8 cellular contexts compared by ENCODE assay signal in genomic region chr2:100422320-100422719, GRCh38. TPM values are rescaled to one million over a fixed set of nuclear protein-coding genes. Genes with fewer than 3 reads are reported as not detected.
DNase-seq lines count a peak whose midpoint lies in the region; ATAC-seq and TF ChIP-seq lines count a peak whose summit lies in the region.

No MANE protein-coding gene starts in this region.

- H4K20me1 ChIP-seq in PC-9 (ENCODE audit: insufficient read depth), result no peaks in the 10 kb centered on the region

- H3K36me3 ChIP-seq in PC-9 (ENCODE audit: low read depth) (no peaks in the 10 kb centered on the region), gastroesophageal sphincter (no peaks in the 10 kb centered on the region), testis (ENCODE audit: low read depth, missing control alignments) (no peaks in the 10 kb centered on the region)

- POLR2A ChIA-PET in PC-9 (lab: Charles Lee; ENCODE audit: unreplicated experiment), result interaction anchor here (0.6 kb wide), 1 partner anchor 38 kb away, joined by 3 read pairs; no protein-coding TSS in a partner anchor

- H3K27me3 ChIP-seq in PC-9 (ENCODE audit: insufficient read depth, low read depth) (peaks cover 50% of the 10 kb centered on the region; the same call in 1 of the 2 replicates), gastroesophageal sphincter (no peaks in the 10 kb centered on the region), testis (no peaks in the 10 kb centered on the region)

- no peaks in the 10 kb centered on the region for H3K9me2 ChIP-seq in PC-9 (ENCODE audit: insufficient read depth)

- CTCF ChIA-PET in PC-9 (lab: Charles Lee), result no interaction called here

- no peaks in the 10 kb centered on the region for H3F3A ChIP-seq in PC-9 (ENCODE audit: insufficient read depth, low read depth)

- intact Hi-C loops in PC-9 (cut with micrococcal nuclease; ENCODE audit: unreplicated experiment), result no loop called here
- intact Hi-C loops in testis (cut with DNase I; ENCODE audit: low total_unique reads), result no loop called here

- H3K4me1 ChIP-seq in PC-9 (replicated peaks; ENCODE audit: insufficient read depth) (no peaks in the 10 kb centered on the region), gastroesophageal sphincter (peaks cover 0 to 26% (median 0%) of the 10 kb centered on the region in 3 donors), testis (no peaks in the 10 kb centered on the region)

- ATAC-seq in gastroesophageal sphincter, result no peak
- no peak for ATAC-seq in HG02981 (IDR thresholded peaks at IDR 0.05; ENCODE audit: unreplicated experiment)

- H3K4me3 ChIP-seq in PC-9 (no peak overlapping the region), gastroesophageal sphincter (no peak overlapping the region), testis (no peak overlapping the region)

- no peak overlapping the region for H3K4me2 ChIP-seq in PC-9

- TF ChIP-seq CTCF in PC-9 (conservative IDR thresholded peaks at IDR 0.05) (peak; percentile 63), gastroesophageal sphincter (IDR thresholded peaks at IDR 0.05) (peak in 3 of 4 experiments; percentile 18 to 54 (median 30)), testis (IDR thresholded peaks at IDR 0.05) (peak; percentile 35 to 41 (median 35))

- H3K9me3 ChIP-seq in PC-9 (ENCODE audit: insufficient read depth, low read depth), result no peaks in the 10 kb centered on the region
- H3K9me3 ChIP-seq in gastroesophageal sphincter, result no peaks in the 10 kb centered on the region
- no peaks in the 10 kb centered on the region for H3K9me3 ChIP-seq in testis

- BruUV-seq in PC-9 (replicated peaks; lab: Mats Ljungman, UMichigan), result no TSS peak

- H3K27ac ChIP-seq in PC-9, result no peak overlapping the region
- no peak overlapping the region for H3K27ac ChIP-seq in gastroesophageal sphincter
- no peak overlapping the region for H3K27ac ChIP-seq in testis

- WGBS in gastroesophageal sphincter (ENCODE audit: low coverage in 1 of 2), 2 donors, result 80 to 95% methylated on average over 1 to 2 of the region's 2 CpGs
- WGBS in testis, 2 donors, result 83 to 89% methylated on average over 2 of the region's 2 CpGs

- H2AFZ ChIP-seq in PC-9, result no peak overlapping the region

- DNase-seq in NCI-H524 (lab: John Stamatoyannopoulos, UW) (peak; percentile 0 to 24), NCI-H524 treated with DMSO at 0.1 percent for 48 hours (lab: John Stamatoyannopoulos, UW) (no peak), PC-9 (no peak), testis (peak; percentile 61), GDM1 (lab: John Stamatoyannopoulos, UW) (no peak), mucosa of gallbladder (ENCODE audit: low spot score) (no peak)

- H3K79me2 ChIP-seq in PC-9 (ENCODE audit: low read depth), result no peaks in the 10 kb centered on the region

- TF ChIP-seq POLR2A in gastroesophageal sphincter (IDR thresholded peaks at IDR 0.05), result no peak
- no peak for TF ChIP-seq POLR2A in testis (IDR thresholded peaks at IDR 0.05)

- no peak for TF ChIP-seq EP300 in gastroesophageal sphincter (IDR thresholded peaks at IDR 0.05)

RNA-seq across cellular contexts. Expression of gene CHST10, which starts 4.9 kb away (rescaled TPM):
- not detected in 2 replicates for total RNA-seq in PC-9 (2021)
- 10 to 100 TPM; 10.6 to 21.9 (median 13.3) TPM for total RNA-seq in gastroesophageal sphincter
- total RNA-seq in testis, result 10 to 100 TPM; 14.6 to 21.5 TPM
- 14.8 TPM for polyA plus RNA-seq in testis (ENCODE audit: insufficient read depth, low read depth, low replicate concordance)
- total RNA-seq in mucosa of gallbladder, result 5.7 TPM

RNA-seq across cellular contexts. Expression of gene NMS, which starts 48.0 kb away (rescaled TPM):
- total RNA-seq in PC-9 (2021) (not detected in 2 replicates), gastroesophageal sphincter (not detected), testis (not detected), mucosa of gallbladder (not detected)
- not detected for polyA plus RNA-seq in testis (ENCODE audit: insufficient read depth, low read depth, low replicate concordance)

Comparison
In these comparisons a context has a peak if more than half of its experiments do, and no peak if none do; other contexts are left out.
1. DNase-seq: peak in NCI-H524 (2 of 2) and testis (single experiment); none in NCI-H524 treated with DMSO at 0.1 percent for 48 hours (single experiment), PC-9 (0 of 2), GDM1 (single experiment) and mucosa of gallbladder (single experiment).
2. Peak in every context shown above with its lines, with median percentiles within 50 percentile points of each other: CTCF ChIP-seq.